ENCODE assay signal across 1 cellular context in genomic region chr14:85523624-85524023, GRCh38.
TF ChIP-seq lines count a peak whose summit lies in the region.

No MANE protein-coding gene starts in this region.

TF ChIP-seq in SK-N-SH treated with all-trans-retinoic acid at 6 μM for 48 hours, 23 proteins besides CTCF, POLR2A, EP300 and RAD21 (continued from another document):
- TF ChIP-seq CSRNP3 (CRISPR knock-in tag; IDR thresholded peaks at IDR 0.05) (no peak), OSR1 (CRISPR knock-in tag; IDR thresholded peaks at IDR 0.05) (no peak), CSDC2 (CRISPR knock-in tag; IDR thresholded peaks at IDR 0.05) (no peak), ZNF8 (CRISPR knock-in tag; IDR thresholded peaks at IDR 0.05) (no peak)
